ENCODE assay signal across 17 cellular contexts in the genomic region with DNA sequence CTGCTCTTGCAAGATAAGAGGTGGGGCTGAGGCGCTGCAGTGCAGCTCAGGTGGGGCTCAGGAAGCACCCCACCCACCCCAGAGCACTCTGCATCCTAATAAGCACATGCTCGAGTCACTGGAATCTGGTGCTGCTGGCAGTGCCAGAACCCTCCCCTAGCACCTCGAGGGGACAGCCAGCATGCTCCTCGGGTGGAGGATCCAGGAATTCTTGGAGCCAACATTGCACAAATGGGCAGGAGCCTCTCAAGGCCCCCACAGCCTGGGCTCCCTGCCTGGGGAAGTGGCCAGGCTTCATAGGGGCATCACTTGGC. TPM values are rescaled to one million over a fixed set of nuclear protein-coding genes. Genes with fewer than 3 reads are reported as not detected.
DNase-seq lines count a peak whose midpoint lies in the region; TF ChIP-seq lines count a peak whose summit lies in the region.
"Had no signal": no experiment of that assay in that cellular context is flagged by ENCODE, and none has a peak within 500 bp of the region (broad histone marks: within the 10 kb centered on the region; RNA-seq: fewer than 3 reads in every experiment).

No MANE protein-coding gene starts in this region.

- intact Hi-C loops in activated naive CD4-positive, alpha-beta T cell treated with anti-CD3 and anti-CD28 coated beads for 36 hours (cut with micrococcal nuclease), result no loop called here

- DNase-seq in activated naive CD4-positive, alpha-beta T cell treated with anti-CD3 and anti-CD28 coated beads, Interleukin-2, amount 10 ng/mL, durations not matched to agents 7 days and 5 days, result no peak
- no peak for DNase-seq in activated naive CD4-positive, alpha-beta T cell treated with anti-CD3 and anti-CD28 coated beads for 36 hours
- DNase-seq in NCI-H446 treated with DMSO at 0.1 percent for 48 hours (lab: John Stamatoyannopoulos, UW) (peak; percentile 53), erythroblast (lab: John Stamatoyannopoulos, UW) (peak; percentile 13 to 31), mucosa of gallbladder (ENCODE audit: low spot score) (no peak), hepatic stellate cell (ENCODE audit: low spot score) (no peak), nephron progenitor cell (no peak)
- DNase-seq: EL, GOT3, KG1, NCI-H1436 treated with DMSO at 0.1 percent for 48 hours, NCI-H2029 treated with DMSO at 0.1 percent for 48 hours, NCI-H2227 treated with DMSO at 0.1 percent for 48 hours, OCI-M1, RPMI8226, SJCRH30 had no signal

- TF ChIP-seq CTCF in nephron progenitor cell (IDR thresholded peaks at IDR 0.05), result no peak

- peak; percentile 25 for TF ChIP-seq POLR2A in erythroblast (IDR thresholded peaks at IDR 0.05; ENCODE audit: low read length)

- H3K4me3 Mint-ChIP-seq in activated naive CD4-positive, alpha-beta T cell treated with anti-CD3 and anti-CD28 coated beads, Interleukin-2, amount 10 ng/mL, durations not matched to agents 7 days and 5 days, result no peak overlapping the region
- no peak overlapping the region for H3K4me3 Mint-ChIP-seq in activated naive CD4-positive, alpha-beta T cell treated with anti-CD3 and anti-CD28 coated beads for 36 hours
- H3K4me3 Mint-ChIP-seq in nephron progenitor cell, result no peak overlapping the region
- H3K4me3 Mint-ChIP-seq: CD14-positive monocyte had no signal

- CTCF ChIA-PET in activated naive CD4-positive, alpha-beta T cell treated with anti-CD3 and anti-CD28 coated beads, Interleukin-2, amount 10 ng/mL, durations not matched to agents 7 days and 5 days (lab: Charles Lee), result interaction anchor here (1.5 kb wide), 1 partner anchor 10 kb away, joined by 5 read pairs; no protein-coding TSS in a partner anchor
- CTCF ChIA-PET in activated naive CD4-positive, alpha-beta T cell treated with anti-CD3 and anti-CD28 coated beads for 36 hours (lab: Charles Lee), result interaction anchor here (0.9 to 1.6 kb wide), 3 partner anchors 10 to 396 kb away, joined by 3 read pairs; no protein-coding TSS in a partner anchor

- peak overlapping the region; percentile 55 for H3K27ac Mint-ChIP-seq in activated naive CD4-positive, alpha-beta T cell treated with anti-CD3 and anti-CD28 coated beads, Interleukin-2, amount 10 ng/mL, durations not matched to agents 7 days and 5 days
- no peak overlapping the region for H3K27ac Mint-ChIP-seq in activated naive CD4-positive, alpha-beta T cell treated with anti-CD3 and anti-CD28 coated beads for 36 hours
- H3K27ac Mint-ChIP-seq in nephron progenitor cell, result no peak overlapping the region
- H3K27ac Mint-ChIP-seq: CD14-positive monocyte had no signal

- H3K27me3 Mint-ChIP-seq in activated naive CD4-positive, alpha-beta T cell treated with anti-CD3 and anti-CD28 coated beads, Interleukin-2, amount 10 ng/mL, durations not matched to agents 7 days and 5 days, result no peaks in the 10 kb centered on the region
- no peaks in the 10 kb centered on the region for H3K27me3 Mint-ChIP-seq in activated naive CD4-positive, alpha-beta T cell treated with anti-CD3 and anti-CD28 coated beads for 36 hours (ENCODE audit: low read depth)
- peaks cover 14% of the 10 kb centered on the region for H3K27me3 Mint-ChIP-seq in nephron progenitor cell (ENCODE audit: low read depth, poor library complexity)

- no peaks in the 10 kb centered on the region for H3K9me3 Mint-ChIP-seq in activated naive CD4-positive, alpha-beta T cell treated with anti-CD3 and anti-CD28 coated beads, Interleukin-2, amount 10 ng/mL, durations not matched to agents 7 days and 5 days
- H3K9me3 Mint-ChIP-seq in activated naive CD4-positive, alpha-beta T cell treated with anti-CD3 and anti-CD28 coated beads for 36 hours, result no peaks in the 10 kb centered on the region
- no peaks in the 10 kb centered on the region for H3K9me3 Mint-ChIP-seq in nephron progenitor cell

- H3K36me3 Mint-ChIP-seq in activated naive CD4-positive, alpha-beta T cell treated with anti-CD3 and anti-CD28 coated beads, Interleukin-2, amount 10 ng/mL, durations not matched to agents 7 days and 5 days, result peaks cover 9% of the 10 kb centered on the region
- peaks cover 5% of the 10 kb centered on the region for H3K36me3 Mint-ChIP-seq in activated naive CD4-positive, alpha-beta T cell treated with anti-CD3 and anti-CD28 coated beads for 36 hours (ENCODE audit: low read depth)
- H3K36me3 Mint-ChIP-seq in nephron progenitor cell (ENCODE audit: low read depth), result peaks cover 19% of the 10 kb centered on the region

- peaks cover 6% of the 10 kb centered on the region for H3K4me1 Mint-ChIP-seq in activated naive CD4-positive, alpha-beta T cell treated with anti-CD3 and anti-CD28 coated beads, Interleukin-2, amount 10 ng/mL, durations not matched to agents 7 days and 5 days
- peaks cover 1% of the 10 kb centered on the region for H3K4me1 Mint-ChIP-seq in activated naive CD4-positive, alpha-beta T cell treated with anti-CD3 and anti-CD28 coated beads for 36 hours (ENCODE audit: low read depth)
- H3K4me1 Mint-ChIP-seq in nephron progenitor cell, result peaks cover 34% of the 10 kb centered on the region
- H3K4me1 Mint-ChIP-seq: CD14-positive monocyte had no signal

RNA-seq across cellular contexts. Expression of a gene that starts 27.5 kb away (rescaled TPM):
- total RNA-seq in activated naive CD4-positive, alpha-beta T cell treated with anti-CD3 and anti-CD28 coated beads for 36 hours, result under 1 TPM in 1 of 2 experiments, not detected in 1; 0.07 TPM
- not detected for total RNA-seq in mucosa of gallbladder

Comparison
In these comparisons a context has a peak if more than half of its experiments do, and no peak if none do; other contexts are left out.
1. DNase-seq: peak in NCI-H446 treated with DMSO at 0.1 percent for 48 hours (single experiment) and erythroblast (2 of 2); none in activated naive CD4-positive, alpha-beta T cell treated with anti-CD3 and anti-CD28 coated beads, Interleukin-2, amount 10 ng/mL, durations not matched to agents 7 days and 5 days (single experiment), activated naive CD4-positive, alpha-beta T cell treated with anti-CD3 and anti-CD28 coated beads for 36 hours (single experiment), mucosa of gallbladder (single experiment), hepatic stellate cell (single experiment) and nephron progenitor cell (single experiment).